23 cellular contexts compared by ENCODE assay signal in the genomic region with DNA sequence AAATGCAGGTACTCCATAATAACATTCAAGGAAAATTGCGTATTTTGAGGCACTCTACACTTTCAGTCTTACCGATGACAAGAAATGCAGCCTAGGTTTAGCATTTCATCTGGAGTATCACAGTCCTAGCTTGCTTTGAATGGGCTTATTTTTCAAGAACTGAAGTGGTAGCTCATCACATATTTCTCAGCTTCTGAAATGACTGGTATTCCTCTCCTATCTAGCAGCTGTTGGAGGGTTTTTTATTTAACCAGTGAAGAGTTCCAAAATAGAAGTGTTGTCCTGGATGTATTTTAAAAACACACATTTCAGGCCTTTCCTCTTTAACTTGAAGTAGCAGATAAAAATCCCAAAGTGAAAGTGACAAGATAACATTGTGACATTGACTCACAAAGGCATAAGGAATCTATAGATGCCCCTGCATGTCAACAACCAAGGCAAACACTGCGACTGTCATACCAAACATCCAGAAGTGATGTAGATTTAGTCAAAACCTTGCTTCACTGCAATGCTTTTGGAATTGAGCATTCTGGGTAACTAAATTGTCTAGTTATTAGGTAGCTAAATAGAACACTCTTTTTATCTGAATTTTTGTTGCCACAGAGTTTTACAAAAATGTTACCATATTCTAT.
"Had no signal": no experiment of that assay in that cellular context is flagged by ENCODE, and none has a peak within 500 bp of the region (broad histone marks: within the 10 kb centered on the region; RNA-seq: fewer than 3 reads in every experiment).

No MANE protein-coding gene starts in this region.

- H3K27me3 ChIP-seq: brain microvascular endothelial cell, foreskin keratinocyte, pancreas, right atrium auricular region, upper lobe of left lung had no signal

- H3K9me3 Mint-ChIP-seq: mesothelial cell of epicardium, nephron had no signal

- H3K4me3 ChIP-seq: lung, pancreas, psoas muscle, right atrium auricular region, upper lobe of left lung had no signal

- H3K9me3 ChIP-seq: pancreas, psoas muscle, right atrium auricular region, upper lobe of left lung had no signal

- H3K36me3 ChIP-seq: brain microvascular endothelial cell, pancreas, right atrium auricular region, upper lobe of left lung had no signal

- DNase-seq: activated B cell treated with CpG ODN at 0.5 μM for 24 hours; activated CD4-positive, alpha-beta T cell treated with anti-CD3 and anti-CD28 coated beads for 36 hours; activated CD4-positive, alpha-beta T cell treated with anti-CD3 and anti-CD28 coated beads, Interleukin-2, amount 50 U/mL, for 4 hours; activated CD8-positive, alpha-beta memory T cell treated with anti-CD3 and anti-CD28 coated beads for 24 hours; activated CD8-positive, alpha-beta memory T cell treated with anti-CD3 and anti-CD28 coated beads, Interleukin-2, amount 50 U/mL, for 4 hours; activated T-cell treated with anti-CD3 and anti-CD28 coated beads, Interleukin-2, amount 50 U/mL, for 24 hours; aorta; brain microvascular endothelial cell; central memory CD4-positive, alpha-beta T cell; dermis blood vessel endothelial cell; effector memory CD4-positive, alpha-beta T cell; foreskin keratinocyte; kidney; pancreas; psoas muscle; stimulated activated CD4-positive, alpha-beta T cell treated with anti-CD3 and anti-CD28 coated beads, Interleukin-1b, Interleukin-23, amount 100 ng/mL, for 48 hours; T-helper 17 cell; upper lobe of left lung had no signal

- H3K27ac Mint-ChIP-seq: activated B cell treated with CpG ODN at 0.5 μM for 24 hours; activated CD4-positive, alpha-beta T cell treated with anti-CD3 and anti-CD28 coated beads for 36 hours; activated T-cell treated with anti-CD3 and anti-CD28 coated beads, Interleukin-2, amount 50 U/mL, for 24 hours; activated T-helper 17 cell treated with anti-CD3 and anti-CD28 coated beads, Interleukin-2, amount 50 U/mL, for 72 hours; mesothelial cell of epicardium; T-helper 17 cell had no signal

- H3K27ac ChIP-seq: brain microvascular endothelial cell, foreskin keratinocyte, pancreas, psoas muscle, right atrium auricular region, upper lobe of left lung had no signal

- H3K4me1 Mint-ChIP-seq: activated B cell treated with CpG ODN at 0.5 μM for 24 hours; activated T-helper 17 cell treated with anti-CD3 and anti-CD28 coated beads, Interleukin-2, amount 50 U/mL, for 72 hours; mesothelial cell of epicardium; T-helper 17 cell had no signal

- H3K4me1 ChIP-seq: foreskin keratinocyte, pancreas, right atrium auricular region, upper lobe of left lung had no signal

- H3K4me3 Mint-ChIP-seq: activated B cell treated with CpG ODN at 0.5 μM for 24 hours; activated CD4-positive, alpha-beta T cell treated with anti-CD3 and anti-CD28 coated beads for 36 hours; activated T-cell treated with anti-CD3 and anti-CD28 coated beads, Interleukin-2, amount 50 U/mL, for 24 hours; activated T-helper 17 cell treated with anti-CD3 and anti-CD28 coated beads, Interleukin-2, amount 50 U/mL, for 72 hours; mesothelial cell of epicardium; nephron; T-helper 17 cell had no signal

- H3K27me3 Mint-ChIP-seq: activated B cell treated with CpG ODN at 0.5 μM for 24 hours; activated CD4-positive, alpha-beta T cell treated with anti-CD3 and anti-CD28 coated beads for 36 hours; activated T-cell treated with anti-CD3 and anti-CD28 coated beads, Interleukin-2, amount 50 U/mL, for 24 hours; activated T-helper 17 cell treated with anti-CD3 and anti-CD28 coated beads, Interleukin-2, amount 50 U/mL, for 72 hours; T-helper 17 cell had no signal

- ATAC-seq: activated CD4-positive, alpha-beta T cell treated with anti-CD3 and anti-CD28 coated beads for 36 hours; activated T-helper 17 cell treated with anti-CD3 and anti-CD28 coated beads, Interleukin-2, amount 50 U/mL, for 72 hours; foreskin keratinocyte; pancreas; psoas muscle; T-helper 17 cell had no signal

- H3K36me3 Mint-ChIP-seq: mesothelial cell of epicardium had no signal
